Comparison of ENCODE assay signal across 7 cellular contexts in genomic region chr4:74438661-74439060, GRCh38. TPM values are rescaled to one million over a fixed set of nuclear protein-coding genes. Genes with fewer than 3 reads are reported as not detected.
"Had no signal": no experiment of that assay in that cellular context is flagged by ENCODE, and none has a peak within 500 bp of the region (broad histone marks: within the 10 kb centered on the region; RNA-seq: fewer than 3 reads in every experiment).

No MANE protein-coding gene starts in this region.

- H3K4me3 ChIP-seq: GM23338 had no signal

- H2AFZ ChIP-seq: GM23338 had no signal

- DNase-seq: H9, HCEC 1CT, IMR-90 had no signal

- FAIRE-seq: H1, H54, HTR-8/SVneo had no signal

- H3K4me2 ChIP-seq: GM23338 had no signal

- ATAC-seq: GM23338 had no signal

RNA-seq across cellular contexts. Expression of gene AREG, which starts 6.3 kb away (rescaled TPM):
- total RNA-seq: GM23338, H1 had no signal
- polyA plus RNA-seq: H1 had no signal
